Comparison of ENCODE assay signal across 33 cellular contexts in the genomic region with DNA sequence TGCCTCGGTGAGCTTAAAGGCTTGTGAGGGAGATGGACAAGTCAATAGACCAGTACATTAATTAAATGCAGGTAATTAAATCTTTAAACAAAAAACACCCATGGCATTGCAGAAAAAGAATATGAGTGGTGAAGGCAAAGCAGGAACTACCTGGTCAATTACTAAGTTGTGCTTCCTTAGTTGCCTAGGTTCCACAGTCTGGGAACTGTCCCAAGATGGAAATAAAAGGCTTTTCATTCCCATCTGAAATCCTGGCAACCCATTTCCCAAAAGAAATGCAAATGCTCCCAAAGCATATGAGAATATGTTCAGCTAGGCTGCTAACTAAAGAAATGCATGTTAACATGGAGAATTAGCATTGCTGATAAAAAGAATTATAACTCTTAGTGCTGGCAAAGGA.
"Had no signal": no experiment of that assay in that cellular context is flagged by ENCODE, and none has a peak within 500 bp of the region (broad histone marks: within the 10 kb centered on the region; RNA-seq: fewer than 3 reads in every experiment).

No MANE protein-coding gene starts in this region.

- DNase-seq: activated CD4-positive, alpha-beta memory T cell treated with anti-CD3 and anti-CD28 coated beads, Interleukin-2, amount 10 ng/mL, durations not matched to agents 7 days and 5 days; activated CD4-positive, alpha-beta T cell treated with anti-CD3 and anti-CD28 coated beads for 1 hour; activated CD4-positive, alpha-beta T cell treated with anti-CD3 and anti-CD28 coated beads for 48 hours; activated CD4-positive, CD25-positive, alpha-beta regulatory T cell; activated CD8-positive, alpha-beta memory T cell treated with anti-CD3 and anti-CD28 coated beads for 24 hours; activated CD8-positive, alpha-beta memory T cell treated with anti-CD3 and anti-CD28 coated beads, Interleukin-2, amount 10 ng/mL, durations not matched to agents 7 days and 5 days; activated CD8-positive, alpha-beta memory T cell treated with anti-CD3 and anti-CD28 coated beads, Interleukin-2, amount 50 U/mL, for 48 hours; activated effector memory CD4-positive, alpha-beta T cell treated with Interleukin-2 at 50 U/mL for 16 hours; activated naive CD4-positive, alpha-beta T cell treated with anti-CD3 and anti-CD28 coated beads, Interleukin-2, amount 10 ng/mL, durations not matched to agents 7 days and 5 days; activated T-cell treated with anti-CD3 and anti-CD28 coated beads, Interleukin-2, amount 50 U/mL, for 48 hours; amniotic stem cell; aorta; body of pancreas; Karpas-422; KBM-7; NCI-H1105; NCI-H1417 treated with DMSO at 0.1 percent for 48 hours; NCI-H187 treated with DMSO at 0.1 percent for 48 hours; NCI-H2081; NCI-H2171 treated with DMSO at 0.1 percent for 48 hours; NCI-H2227 treated with DMSO at 0.1 percent for 48 hours; NCI-H446; NCI-H510A treated with DMSO at 0.1 percent for 48 hours; NCI-H526 treated with DMSO at 0.1 percent for 48 hours; NCI-H774; PC-3; Peyer's patch; RPMI8226; SJCRH30; T1000; WERI-Rb-1 had no signal

- H3K4me1 Mint-ChIP-seq: activated CD4-positive, alpha-beta memory T cell treated with anti-CD3 and anti-CD28 coated beads, Interleukin-2, amount 10 ng/mL, durations not matched to agents 7 days and 5 days; activated CD8-positive, alpha-beta memory T cell treated with anti-CD3 and anti-CD28 coated beads, Interleukin-2, amount 10 ng/mL, durations not matched to agents 7 days and 5 days; activated naive CD4-positive, alpha-beta T cell treated with anti-CD3 and anti-CD28 coated beads, Interleukin-2, amount 10 ng/mL, durations not matched to agents 7 days and 5 days had no signal

- H3K27ac ChIP-seq: body of pancreas, Peyer's patch, SJCRH30, SK-N-MC, WERI-Rb-1 had no signal

- H3K27ac Mint-ChIP-seq: activated CD4-positive, alpha-beta memory T cell treated with anti-CD3 and anti-CD28 coated beads, Interleukin-2, amount 10 ng/mL, durations not matched to agents 7 days and 5 days; activated CD8-positive, alpha-beta memory T cell treated with anti-CD3 and anti-CD28 coated beads, Interleukin-2, amount 10 ng/mL, durations not matched to agents 7 days and 5 days; activated naive CD4-positive, alpha-beta T cell treated with anti-CD3 and anti-CD28 coated beads, Interleukin-2, amount 10 ng/mL, durations not matched to agents 7 days and 5 days; activated naive CD8-positive, alpha-beta T cell had no signal

- H3K4me3 Mint-ChIP-seq: activated CD4-positive, alpha-beta memory T cell treated with anti-CD3 and anti-CD28 coated beads, Interleukin-2, amount 10 ng/mL, durations not matched to agents 7 days and 5 days; activated CD8-positive, alpha-beta memory T cell treated with anti-CD3 and anti-CD28 coated beads, Interleukin-2, amount 10 ng/mL, durations not matched to agents 7 days and 5 days; activated naive CD4-positive, alpha-beta T cell treated with anti-CD3 and anti-CD28 coated beads, Interleukin-2, amount 10 ng/mL, durations not matched to agents 7 days and 5 days; activated naive CD8-positive, alpha-beta T cell had no signal

- H3K27me3 ChIP-seq: body of pancreas, Peyer's patch, SJCRH30 had no signal

- H3K4me1 ChIP-seq: Peyer's patch, SJCRH30 had no signal

- H3K4me3 ChIP-seq: body of pancreas, Peyer's patch, SJCRH30, SK-N-MC had no signal

- H3K27me3 Mint-ChIP-seq: activated naive CD8-positive, alpha-beta T cell had no signal

- H3K9me3 ChIP-seq: body of pancreas, Peyer's patch, SJCRH30 had no signal

- H3K36me3 ChIP-seq: Peyer's patch, SJCRH30, WERI-Rb-1 had no signal

- H3K9me3 Mint-ChIP-seq: activated CD4-positive, alpha-beta memory T cell treated with anti-CD3 and anti-CD28 coated beads, Interleukin-2, amount 10 ng/mL, durations not matched to agents 7 days and 5 days; activated naive CD4-positive, alpha-beta T cell treated with anti-CD3 and anti-CD28 coated beads, Interleukin-2, amount 10 ng/mL, durations not matched to agents 7 days and 5 days had no signal

- ATAC-seq: activated CD8-positive, alpha-beta memory T cell treated with anti-CD3 and anti-CD28 coated beads, Interleukin-2, amount 10 ng/mL, durations not matched to agents 7 days and 5 days; body of pancreas; PC-3 had no signal

- H3K36me3 Mint-ChIP-seq: activated CD8-positive, alpha-beta memory T cell treated with anti-CD3 and anti-CD28 coated beads, Interleukin-2, amount 10 ng/mL, durations not matched to agents 7 days and 5 days; activated naive CD4-positive, alpha-beta T cell treated with anti-CD3 and anti-CD28 coated beads, Interleukin-2, amount 10 ng/mL, durations not matched to agents 7 days and 5 days; activated naive CD8-positive, alpha-beta T cell had no signal
